In genomic region chr5:119070578-119070827, GRCh38 we compare ENCODE assay signal across 1 cellular context.
TF ChIP-seq lines count a peak whose summit lies in the region.

No MANE protein-coding gene starts in this region.

TF ChIP-seq in K562, 482 proteins besides CTCF, POLR2A, EP300 and RAD21 (continued from another document and continues in another):
- 0 out of 4 replicates have a peak, but pooled peaks of 1 of the 2 experiments have one; percentile 65 for TF ChIP-seq BCLAF1 (IDR thresholded peaks at IDR 0.05; ENCODE audit: borderline replicate concordance in 1 of 2, control insufficient read depth in 1 of 2, low read depth in 2 of 2, low read length in 1 of 2)
- peak; percentile 31; the same call in 1 of the 2 replicates for TF ChIP-seq NBN (IDR thresholded peaks at IDR 0.05; ENCODE audit: low read depth)
- TF ChIP-seq ZBTB11 (CRISPR knock-in tag; IDR thresholded peaks at IDR 0.05): 0 out of 6 replicates have a peak, but pooled peaks of 1 of the 3 experiments have one; percentile 36
- TF ChIP-seq IRF2 (CRISPR knock-in tag; IDR thresholded peaks at IDR 0.05): no peak
- TF ChIP-seq NFE2L1 (tag; IDR thresholded peaks at IDR 0.05; ENCODE audit: borderline replicate concordance, low read depth): no peak
- TF ChIP-seq TAF7 (tag; IDR thresholded peaks at IDR 0.05): no peak; the same call in none of the 2 replicates
- peak; percentile 47 to 51; a peak in 3 of 4 replicates for TF ChIP-seq SIX5 (IDR thresholded peaks at IDR 0.05; ENCODE audit: borderline replicate concordance in 1 of 2, insufficient read depth in 1 of 2, low read depth in 1 of 2, low read length in 2 of 2)
- TF ChIP-seq CREB1 (IDR thresholded peaks at IDR 0.05): 0 out of 2 replicates have a peak, but pooled peaks have one; percentile 9
- no peak for TF ChIP-seq CREB1 (CRISPR knock-in tag; IDR thresholded peaks at IDR 0.05)
- TF ChIP-seq CBFA2T3 (IDR thresholded peaks at IDR 0.05): no peak
- TF ChIP-seq YY1 (IDR thresholded peaks at IDR 0.05; ENCODE audit: borderline replicate concordance in 1 of 3, control insufficient read depth in 1 of 3, extremely low read depth in 1 of 3, insufficient read depth in 3 of 3, insufficient read length in 1 of 3, insufficient replicate concordance in 2 of 3, low read depth in 1 of 3, low read length in 2 of 3): peak in 2 of 3 experiments; percentile 27 to 73
- TF ChIP-seq E4F1 (CRISPR knock-in tag; IDR thresholded peaks at IDR 0.05; ENCODE audit: borderline replicate concordance): 0 out of 2 replicates have a peak, but pooled peaks have one; percentile 62
- no peak for TF ChIP-seq THAP7 (CRISPR knock-in tag; IDR thresholded peaks at IDR 0.05)
- no peak for TF ChIP-seq PPARD (CRISPR knock-in tag; IDR thresholded peaks at IDR 0.05)
- TF ChIP-seq HMBOX1 (IDR thresholded peaks at IDR 0.05): peak; percentile 53; the same call in 1 of the 2 replicates
- no peak for TF ChIP-seq TARDBP (IDR thresholded peaks at IDR 0.05)
- peak in 1 of 2 experiments; percentile 32; a peak in 1 of 4 replicates for TF ChIP-seq SIN3A (IDR thresholded peaks at IDR 0.05; ENCODE audit: borderline replicate concordance in 2 of 2, control insufficient read depth in 1 of 2, low read depth in 2 of 2, low read length in 2 of 2)
- no peak for TF ChIP-seq AFF4 (CRISPR knock-in tag; IDR thresholded peaks at IDR 0.05)
- no peak for TF ChIP-seq PTRF (tag; IDR thresholded peaks at IDR 0.05)
- TF ChIP-seq HCFC1 (IDR thresholded peaks at IDR 0.05; ENCODE audit: low read depth, low read length): peak; percentile 85
- peak; percentile 9; the same call in 1 of the 2 replicates for TF ChIP-seq RB1 (IDR thresholded peaks at IDR 0.05; ENCODE audit: low read depth)
- TF ChIP-seq SAFB2 (IDR thresholded peaks at IDR 0.05; ENCODE audit: borderline replicate concordance, low read depth, low read length, severe bottlenecking): no peak
- TF ChIP-seq MEIS2 (IDR thresholded peaks at IDR 0.05; ENCODE audit: partially characterized antibody): peak; percentile 30
- no peak for TF ChIP-seq FOXP1 (CRISPR knock-in tag; IDR thresholded peaks at IDR 0.05)
- TF ChIP-seq HOXB6 (CRISPR knock-in tag; IDR thresholded peaks at IDR 0.05; ENCODE audit: borderline replicate concordance): no peak
- 0 out of 2 replicates have a peak, but pooled peaks have one; percentile 29 for TF ChIP-seq TCF7 (IDR thresholded peaks at IDR 0.05; ENCODE audit: borderline replicate concordance)
- TF ChIP-seq RUNX1 (IDR thresholded peaks at IDR 0.05; ENCODE audit: low read depth): no peak
- TF ChIP-seq MXI1 (IDR thresholded peaks at IDR 0.05; ENCODE audit: low read depth, low read length): no peak
- TF ChIP-seq PHF8 (IDR thresholded peaks at IDR 0.05; ENCODE audit: borderline replicate concordance, low read length): peak; percentile 53; the same call in 1 of the 2 replicates
- TF ChIP-seq ZNF778 (CRISPR knock-in tag; IDR thresholded peaks at IDR 0.05): no peak
- peak; percentile 51; the same call in 1 of the 2 replicates for TF ChIP-seq CREM (IDR thresholded peaks at IDR 0.05; ENCODE audit: low read depth)
- TF ChIP-seq ELF1 (tag; IDR thresholded peaks at IDR 0.05): no peak
- peak; percentile 82 for TF ChIP-seq EP400 (IDR thresholded peaks at IDR 0.05)
- TF ChIP-seq NFATC3 (IDR thresholded peaks at IDR 0.05): no peak
- TF ChIP-seq MTA3 (IDR thresholded peaks at IDR 0.05; ENCODE audit: borderline replicate concordance): no peak
- peak; percentile 67; the same call in 1 of the 2 replicates for TF ChIP-seq NR2C2 (CRISPR knock-in tag; IDR thresholded peaks at IDR 0.05)
- peak; percentile 98 for TF ChIP-seq NR2C2 (tag; IDR thresholded peaks at IDR 0.05)
- peak; percentile 13; the same call in 1 of the 2 replicates for TF ChIP-seq CEBPB (tag; IDR thresholded peaks at IDR 0.05)
- TF ChIP-seq NR2C1 (IDR thresholded peaks at IDR 0.05): peak; percentile 94
- TF ChIP-seq NR2C1 (tag; IDR thresholded peaks at IDR 0.05): peak; percentile 97
- TF ChIP-seq ZNF592 (IDR thresholded peaks at IDR 0.05): 0 out of 2 replicates have a peak, but pooled peaks have one; percentile 0
- peak; percentile 70 for TF ChIP-seq KDM5B (IDR thresholded peaks at IDR 0.05; ENCODE audit: insufficient replicate concordance, low read depth, low read length)
- peak; percentile 84; the same call in 1 of the 2 replicates for TF ChIP-seq KLF16 (IDR thresholded peaks at IDR 0.05)
- no peak for TF ChIP-seq PCBP2 (IDR thresholded peaks at IDR 0.05; ENCODE audit: low read depth, low read length, poor library complexity, severe bottlenecking)
- peak; percentile 28; the same call in 1 of the 2 replicates for TF ChIP-seq ZNF24 (IDR thresholded peaks at IDR 0.05)
